In the genomic region with DNA sequence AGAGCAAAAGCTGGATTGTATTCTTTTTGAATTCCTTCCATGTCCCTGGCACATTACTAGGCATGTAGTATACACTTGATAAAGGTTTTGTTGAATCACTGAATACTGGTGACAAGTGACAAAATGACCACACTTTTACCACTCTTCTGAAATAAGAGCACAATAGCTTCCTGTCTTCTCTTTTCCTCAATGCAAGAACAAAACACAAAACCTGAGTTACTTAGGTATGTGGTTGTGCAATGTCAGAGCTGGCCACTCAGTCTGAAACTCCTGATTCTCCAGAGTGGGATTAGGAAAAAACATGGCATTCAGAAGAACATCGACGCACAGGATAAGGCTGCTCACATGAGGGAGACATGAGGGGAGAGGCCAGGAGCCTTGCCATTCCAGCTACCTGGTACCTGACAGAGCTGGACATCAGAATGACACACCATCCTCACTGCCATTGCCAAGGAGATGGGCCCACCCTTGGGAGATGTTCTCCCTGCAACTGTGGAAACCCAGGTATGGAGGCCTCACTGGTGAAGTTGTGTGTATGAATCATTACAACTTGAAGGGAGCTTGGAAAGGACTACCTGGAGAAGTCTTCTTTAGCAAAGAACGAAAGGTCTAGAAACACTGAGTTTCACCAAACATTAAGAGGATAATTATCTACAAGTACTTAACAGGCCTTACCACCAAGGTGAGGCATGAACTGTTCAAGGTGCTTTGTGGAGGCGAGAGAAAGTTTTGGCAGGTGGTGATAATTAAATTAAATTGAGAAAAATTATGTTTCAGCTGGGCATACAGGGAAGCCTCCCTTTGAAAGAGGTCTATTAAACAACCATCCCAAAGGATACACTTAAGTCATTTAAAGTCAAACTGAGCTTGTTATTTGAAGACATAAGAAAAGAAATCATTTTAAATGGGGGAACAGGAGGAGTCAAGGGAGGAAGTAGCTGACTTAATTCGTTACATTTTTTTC, we compare ENCODE assay signal across 15 cellular contexts.
A peak's percentile ranks its signal among the peaks of the same experiment; 100 is the strongest.
DNase-seq lines count a peak whose midpoint lies in the region; ATAC-seq and TF ChIP-seq lines count a peak whose summit lies in the region.
"Had no signal": no experiment of that assay in that cellular context is flagged by ENCODE, and none has a peak within 500 bp of the region (broad histone marks: within the 10 kb centered on the region; RNA-seq: fewer than 3 reads in every experiment).

No MANE protein-coding gene starts in this region.

- H3K27me3 ChIP-seq in right lobe of liver = no peaks in the 10 kb centered on the region

- intact Hi-C loops in right lobe of liver (cut with DNase I) = loop anchor here in 1 of 2 donors (10.0 kb wide), 1 partner anchor 214 kb away; no protein-coding TSS in a partner anchor

- peaks cover 30% of the 10 kb centered on the region for H3K36me3 Mint-ChIP-seq in activated naive CD8-positive, alpha-beta T cell
- H3K36me3 Mint-ChIP-seq in activated naive CD8-positive, alpha-beta T cell treated with anti-CD3 and anti-CD28 coated beads, Interleukin-2, amount 50 U/mL, for 24 hours (ENCODE audit: low read depth) = peaks cover 39% of the 10 kb centered on the region
- no peaks in the 10 kb centered on the region for H3K36me3 Mint-ChIP-seq in T-helper 17 cell (ENCODE audit: low read depth)
- H3K36me3 Mint-ChIP-seq in type B pancreatic cell = peaks cover 4% of the 10 kb centered on the region

- H3K4me1 ChIP-seq in right lobe of liver = peaks cover 0 to 47% (median 16%) of the 10 kb centered on the region in 4 donors

- no peak overlapping the region for H3K4me3 Mint-ChIP-seq in activated naive CD8-positive, alpha-beta T cell
- H3K4me3 Mint-ChIP-seq in activated naive CD8-positive, alpha-beta T cell treated with anti-CD3 and anti-CD28 coated beads, Interleukin-2, amount 50 U/mL, for 24 hours = no peak overlapping the region
- peak overlapping the region; percentile 22 for H3K4me3 Mint-ChIP-seq in T-helper 17 cell
- H3K4me3 Mint-ChIP-seq in type B pancreatic cell = peak overlapping the region; percentile 2

- peak overlapping the region; percentile 44 to 92 (median 71) for H3K27ac ChIP-seq in right lobe of liver

- 71% methylated on average over 4 of the region's 5 CpGs for WGBS in right lobe of liver (ENCODE audit: insufficient coverage, low coverage, low lambda C conversion rate, missing lambda C conversion rate)

- ATAC-seq in activated naive CD8-positive, alpha-beta T cell treated with anti-CD3 and anti-CD28 coated beads, Interleukin-2, amount 50 U/mL, for 24 hours = no peak
- ATAC-seq in T-helper 17 cell = no peak
- no peak for ATAC-seq in right lobe of liver
- ATAC-seq in HG03108 (IDR thresholded peaks at IDR 0.05; ENCODE audit: unreplicated experiment) = no peak
- ATAC-seq: Right ventricle myocardium inferior had no signal

- H3K9me3 ChIP-seq in T-helper 17 cell (ENCODE audit: control insufficient read depth, low read length, poor library complexity, severe bottlenecking) = no peaks in the 10 kb centered on the region
- no peaks in the 10 kb centered on the region for H3K9me3 ChIP-seq in right lobe of liver

- DNase-seq in activated naive CD8-positive, alpha-beta T cell treated with anti-CD3 and anti-CD28 coated beads, Interleukin-2, amount 50 U/mL, for 24 hours = no peak
- DNase-seq in T-helper 17 cell (no peak), right lobe of liver (no peak), type B pancreatic cell (ENCODE audit: extremely low spot score, unreplicated experiment) (no peak), NCI-H2171 (lab: John Stamatoyannopoulos, UW) (no peak), NCI-H82 treated with DMSO at 0.1 percent for 48 hours (lab: John Stamatoyannopoulos, UW; ENCODE audit: unreplicated experiment) (no peak)
- DNase-seq: activated CD8-positive, alpha-beta memory T cell treated with anti-CD3 and anti-CD28 coated beads for 24 hours; activated naive CD4-positive, alpha-beta T cell; foreskin melanocyte; HCEC 1CT; Kasumi-1; mammary epithelial cell had no signal

- H3K4me1 Mint-ChIP-seq in activated naive CD8-positive, alpha-beta T cell (ENCODE audit: low read depth) = peaks cover 27% of the 10 kb centered on the region
- H3K4me1 Mint-ChIP-seq in activated naive CD8-positive, alpha-beta T cell treated with anti-CD3 and anti-CD28 coated beads, Interleukin-2, amount 50 U/mL, for 24 hours = peaks cover 22% of the 10 kb centered on the region
- H3K4me1 Mint-ChIP-seq in T-helper 17 cell (peaks cover 26% of the 10 kb centered on the region), type B pancreatic cell (ENCODE audit: unreplicated experiment) (peaks cover 35% of the 10 kb centered on the region)

- no peak for TF ChIP-seq CTCF in right lobe of liver (IDR thresholded peaks at IDR 0.05)
- TF ChIP-seq CTCF in type B pancreatic cell (conservative IDR thresholded peaks at IDR 0.05) = no peak

- H3K27me3 Mint-ChIP-seq in activated naive CD8-positive, alpha-beta T cell = no peaks in the 10 kb centered on the region
- no peaks in the 10 kb centered on the region for H3K27me3 Mint-ChIP-seq in activated naive CD8-positive, alpha-beta T cell treated with anti-CD3 and anti-CD28 coated beads, Interleukin-2, amount 50 U/mL, for 24 hours
- H3K27me3 Mint-ChIP-seq in T-helper 17 cell (no peaks in the 10 kb centered on the region), type B pancreatic cell (no peaks in the 10 kb centered on the region)

- peak overlapping the region; percentile 47 for H3K27ac Mint-ChIP-seq in activated naive CD8-positive, alpha-beta T cell
- no peak overlapping the region for H3K27ac Mint-ChIP-seq in activated naive CD8-positive, alpha-beta T cell treated with anti-CD3 and anti-CD28 coated beads, Interleukin-2, amount 50 U/mL, for 24 hours
- H3K27ac Mint-ChIP-seq in T-helper 17 cell (peak overlapping the region; percentile 14), type B pancreatic cell (peak overlapping the region; percentile 22)

- TF ChIP-seq POLR2A in right lobe of liver (IDR thresholded peaks at IDR 0.05) = no peak

- H3K4me3 ChIP-seq in right lobe of liver = no peak overlapping the region

- no peaks in the 10 kb centered on the region for H3K36me3 ChIP-seq in right lobe of liver

- peaks cover 4% of the 10 kb centered on the region for H3K9me3 Mint-ChIP-seq in activated naive CD8-positive, alpha-beta T cell (ENCODE audit: low read depth)
- H3K9me3 Mint-ChIP-seq in activated naive CD8-positive, alpha-beta T cell treated with anti-CD3 and anti-CD28 coated beads, Interleukin-2, amount 50 U/mL, for 24 hours = peaks cover 9% of the 10 kb centered on the region
- H3K9me3 Mint-ChIP-seq in type B pancreatic cell = peaks cover 4% of the 10 kb centered on the region

Comparison
In these comparisons a context has a peak if more than half of its experiments do, and no peak if none do; other contexts are left out.
1. H3K4me3 Mint-ChIP-seq: peak in T-helper 17 cell (single experiment) and type B pancreatic cell (single experiment); none in activated naive CD8-positive, alpha-beta T cell (single experiment) and activated naive CD8-positive, alpha-beta T cell treated with anti-CD3 and anti-CD28 coated beads, Interleukin-2, amount 50 U/mL, for 24 hours (single experiment).